Comparison of ENCODE assay signal across 12 cellular contexts in the genomic region with DNA sequence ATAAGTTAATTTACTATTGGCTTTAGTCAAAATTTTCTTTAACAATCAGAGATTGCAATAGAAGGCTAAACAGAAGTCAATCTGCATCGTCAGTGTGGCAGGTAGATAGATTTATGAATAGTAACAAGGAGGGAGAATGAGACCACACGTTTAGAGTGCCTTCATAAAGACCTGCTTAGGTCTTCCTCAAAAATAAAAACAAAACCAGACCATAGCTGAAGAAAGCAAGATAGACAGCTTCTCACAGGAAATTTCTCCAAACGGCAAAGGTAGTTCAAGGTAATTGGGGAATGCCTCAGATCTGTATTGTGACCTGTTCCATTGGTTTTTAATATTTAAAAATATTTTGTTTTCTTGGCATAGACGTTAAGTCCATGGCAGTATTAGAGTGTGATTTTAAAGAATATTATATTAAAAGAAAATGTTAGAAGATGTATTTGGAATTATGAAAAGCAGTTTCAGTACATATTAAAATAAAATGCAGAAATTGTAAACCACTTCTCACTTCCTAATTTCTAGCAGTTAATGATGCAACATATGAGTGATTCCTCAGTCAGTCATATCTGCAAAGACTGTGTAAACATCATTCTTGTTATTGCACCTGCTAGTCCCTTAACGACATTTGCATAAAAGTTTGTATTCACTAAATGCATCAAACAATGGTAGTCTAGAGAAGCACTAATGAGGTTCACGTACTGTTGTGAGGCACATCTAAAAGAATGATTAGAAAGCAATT.
DNase-seq lines count a peak whose midpoint lies in the region; ATAC-seq and TF ChIP-seq lines count a peak whose summit lies in the region.
"Had no signal": no experiment of that assay in that cellular context is flagged by ENCODE, and none has a peak within 500 bp of the region (broad histone marks: within the 10 kb centered on the region; RNA-seq: fewer than 3 reads in every experiment).

No MANE protein-coding gene starts in this region.

- intact Hi-C loops in dorsolateral prefrontal cortex (cut with DNase I) (no loop called here), adrenal gland (cut with DNase I) (no loop called here)

- TF ChIP-seq CTCF in dorsolateral prefrontal cortex (IDR thresholded peaks at IDR 0.05 in 54 of 56, conservative IDR thresholded peaks at IDR 0.05 in 2 of 56; ENCODE audit: low read depth in 1 of 56, partially characterized antibody in 56 of 56) (no peak), adrenal gland (IDR thresholded peaks at IDR 0.05) (no peak)

- WGBS in adrenal gland, 4 donors: 41 to 48% (median 46%) methylated on average over 6 of the region's 6 CpGs

- peaks cover 0 to 12% of the 10 kb centered on the region in 2 donors for H3K4me1 ChIP-seq in adrenal gland (replicated peaks in 1 of 2)
- H3K4me1 ChIP-seq: lower lobe of right lung had no signal

- no peak for TF ChIP-seq POLR2A in adrenal gland (IDR thresholded peaks at IDR 0.05)

- no peaks in the 10 kb centered on the region for H3K27me3 ChIP-seq in dorsolateral prefrontal cortex
- H3K27me3 ChIP-seq in adrenal gland: no peaks in the 10 kb centered on the region

- no peak overlapping the region for H3K27ac ChIP-seq in dorsolateral prefrontal cortex
- no peak overlapping the region for H3K27ac ChIP-seq in adrenal gland
- H3K27ac ChIP-seq: lower lobe of right lung had no signal

- no peaks in the 10 kb centered on the region for H3K9me3 ChIP-seq in adrenal gland (replicated peaks in 1 of 3)
- H3K9me3 ChIP-seq: lower lobe of right lung had no signal

- ATAC-seq in GM18508 (IDR thresholded peaks at IDR 0.05; ENCODE audit: insufficient read depth, unreplicated experiment) (peak; percentile 89), GM21619 (IDR thresholded peaks at IDR 0.05; ENCODE audit: unreplicated experiment) (peak; percentile 97), HG03432 (IDR thresholded peaks at IDR 0.05; ENCODE audit: unreplicated experiment) (peak; percentile 92)
- ATAC-seq in activated CD4-positive, CD25-positive, alpha-beta regulatory T cell treated with anti-CD3 and anti-CD28 coated beads, Interleukin-2, amount 50 U/mL, for 24 hours: no peak
- ATAC-seq: lower lobe of right lung had no signal

- H3K4me3 ChIP-seq in dorsolateral prefrontal cortex (no peak overlapping the region), adrenal gland (no peak overlapping the region)
- H3K4me3 ChIP-seq: lower lobe of right lung, smooth muscle cell had no signal

- DNase-seq in SIG-M5 treated with dmso at 0.1 percent for 504 hours (lab: John Stamatoyannopoulos, UW; ENCODE audit: unreplicated experiment): peak; percentile 90
- no peak for DNase-seq in dorsolateral prefrontal cortex
- no peak for DNase-seq in adrenal gland
- DNase-seq in stimulated activated CD4-positive, alpha-beta T cell treated with anti-CD3 and anti-CD28 coated beads, Interleukin-1b, Interleukin-23, amount 100 ng/mL, for 48 hours: no peak
- DNase-seq: amniotic stem cell, HFFc6, lower lobe of right lung had no signal

- no peaks in the 10 kb centered on the region for H3K36me3 ChIP-seq in adrenal gland (replicated peaks in 1 of 2)
- H3K36me3 ChIP-seq: lower lobe of right lung had no signal

Comparison
In these comparisons a context has a peak if more than half of its experiments do, and no peak if none do; other contexts are left out.
1. ATAC-seq: peak in GM18508 (single experiment), GM21619 (single experiment) and HG03432 (single experiment); none in activated CD4-positive, CD25-positive, alpha-beta regulatory T cell treated with anti-CD3 and anti-CD28 coated beads, Interleukin-2, amount 50 U/mL, for 24 hours (0 of 2).